Comparison of ENCODE assay signal across 12 cellular contexts in genomic region chr6:2081155-2082138, GRCh38.
DNase-seq lines count a peak whose midpoint lies in the region; ATAC-seq and TF ChIP-seq lines count a peak whose summit lies in the region.
"Had no signal": no experiment of that assay in that cellular context is flagged by ENCODE, and none has a peak within 500 bp of the region (broad histone marks: within the 10 kb centered on the region; RNA-seq: fewer than 3 reads in every experiment).

No MANE protein-coding gene starts in this region.

- H3K9me3 Mint-ChIP-seq in activated T-helper 2 cell treated with anti-CD3 and anti-CD28 coated beads, Interferon-gamma antibody, Interleukin-2, Interleukin-4, amounts not matched to agents 10 μg/mL and 5 μg/mL and 100 μg/mL, durations not matched to agents 14 hours and 24 hours and 36 hours, result peaks cover 41% of the 10 kb centered on the region

- no peak overlapping the region for H3K4me3 Mint-ChIP-seq in activated T-helper 2 cell treated with anti-CD3 and anti-CD28 coated beads, Interferon-gamma antibody, Interleukin-2, Interleukin-4, amounts not matched to agents 10 μg/mL and 5 μg/mL and 100 μg/mL, durations not matched to agents 14 hours and 24 hours and 36 hours (ENCODE audit: low read depth)
- H3K4me3 Mint-ChIP-seq: activated naive CD4-positive, alpha-beta T cell treated with anti-CD3 and anti-CD28 coated beads, Interleukin-2, amount 50 U/mL, for 24 hours; memory B cell had no signal

- no peaks in the 10 kb centered on the region for H3K27me3 ChIP-seq in BE2C
- H3K27me3 ChIP-seq: SJCRH30 had no signal

- H3K27me3 Mint-ChIP-seq in activated T-helper 2 cell treated with anti-CD3 and anti-CD28 coated beads, Interferon-gamma antibody, Interleukin-2, Interleukin-4, amounts not matched to agents 10 μg/mL and 5 μg/mL and 100 μg/mL, durations not matched to agents 14 hours and 24 hours and 36 hours (ENCODE audit: low read depth), result peaks cover 24% of the 10 kb centered on the region
- H3K27me3 Mint-ChIP-seq: activated naive CD4-positive, alpha-beta T cell treated with anti-CD3 and anti-CD28 coated beads, Interleukin-2, amount 50 U/mL, for 24 hours; memory B cell had no signal

- no peaks in the 10 kb centered on the region for H3K36me3 ChIP-seq in BE2C
- H3K36me3 ChIP-seq: SJCRH30 had no signal

- no peaks in the 10 kb centered on the region for H3K4me1 ChIP-seq in BE2C
- H3K4me1 ChIP-seq: SJCRH30 had no signal

- H3K4me1 Mint-ChIP-seq in activated T-helper 2 cell treated with anti-CD3 and anti-CD28 coated beads, Interferon-gamma antibody, Interleukin-2, Interleukin-4, amounts not matched to agents 10 μg/mL and 5 μg/mL and 100 μg/mL, durations not matched to agents 14 hours and 24 hours and 36 hours (ENCODE audit: low read depth), result peaks cover 37% of the 10 kb centered on the region

- intact Hi-C loops in activated T-helper 2 cell treated with anti-CD3 and anti-CD28 coated beads, Interferon-gamma antibody, Interleukin-2, Interleukin-4, amounts not matched to agents 10 μg/mL and 5 μg/mL and 100 μg/mL, durations not matched to agents 14 hours and 24 hours and 36 hours (cut with micrococcal nuclease), result loop anchor here (2.0 to 5.0 kb wide), 2 partner anchors 29 to 44 kb away; no protein-coding TSS in a partner anchor

- H3K9me3 ChIP-seq in BE2C, result no peaks in the 10 kb centered on the region
- H3K9me3 ChIP-seq: SJCRH30 had no signal

- ATAC-seq in GM19397 (IDR thresholded peaks at IDR 0.05; ENCODE audit: unreplicated experiment) (peak; percentile 80), HG03064 (IDR thresholded peaks at IDR 0.05; ENCODE audit: low read depth, unreplicated experiment) (peak; percentile 83)

- TF ChIP-seq CTCF in GM13977 (IDR thresholded peaks at IDR 0.05; ENCODE audit: extremely low read depth, insufficient read depth, missing control alignments) (no peak), BE2C (IDR thresholded peaks at IDR 0.05; ENCODE audit: low read depth, low read length) (no peak)

- peak overlapping the region; percentile 24 for H3K27ac Mint-ChIP-seq in activated T-helper 2 cell treated with anti-CD3 and anti-CD28 coated beads, Interferon-gamma antibody, Interleukin-2, Interleukin-4, amounts not matched to agents 10 μg/mL and 5 μg/mL and 100 μg/mL, durations not matched to agents 14 hours and 24 hours and 36 hours
- H3K27ac Mint-ChIP-seq: activated naive CD4-positive, alpha-beta T cell treated with anti-CD3 and anti-CD28 coated beads, Interleukin-2, amount 50 U/mL, for 24 hours; memory B cell had no signal

- no peak overlapping the region for H3K4me3 ChIP-seq in BE2C (ENCODE audit: low read depth, low read length)
- H3K4me3 ChIP-seq: SJCRH30 had no signal

- in situ Hi-C loops in GM13977 (cut with MboI; ENCODE audit: low pct_unique_long_range_greater_than_20kb, low sequenced_read_pairs, unreplicated experiment) (no loop called here), KBM-7 (cut with MboI; ENCODE audit: low pct_unique_long_range_greater_than_20kb, low sequenced_read_pairs) (no loop called here)

- peak; percentile 45 for DNase-seq in GM13977 (ENCODE audit: low spot score)
- DNase-seq in activated T-helper 2 cell treated with anti-CD3 and anti-CD28 coated beads, Interferon-gamma antibody, Interleukin-2, Interleukin-4, amounts not matched to agents 10 μg/mL and 5 μg/mL and 100 μg/mL, durations not matched to agents 14 hours and 24 hours and 36 hours (ENCODE audit: low spot score), result peak; percentile 14
- no peak for DNase-seq in BE2C
- DNase-seq in central memory CD4-positive, alpha-beta T cell, result no peak
- no peak for DNase-seq in activated effector memory CD4-positive, alpha-beta T cell treated with anti-CD3 and anti-CD28 coated beads, Interleukin-2, amount 50 U/mL, for 16 hours
- no peak for DNase-seq in KBM-7
- DNase-seq: HCEC 1CT, SJCRH30 had no signal

- H3K36me3 Mint-ChIP-seq in activated T-helper 2 cell treated with anti-CD3 and anti-CD28 coated beads, Interferon-gamma antibody, Interleukin-2, Interleukin-4, amounts not matched to agents 10 μg/mL and 5 μg/mL and 100 μg/mL, durations not matched to agents 14 hours and 24 hours and 36 hours (ENCODE audit: low read depth), result peaks cover 19% of the 10 kb centered on the region

Comparison
In these comparisons a context has a peak if more than half of its experiments do, and no peak if none do; other contexts are left out.
1. DNase-seq: peak in GM13977 (single experiment) and activated T-helper 2 cell treated with anti-CD3 and anti-CD28 coated beads, Interferon-gamma antibody, Interleukin-2, Interleukin-4, amounts not matched to agents 10 μg/mL and 5 μg/mL and 100 μg/mL, durations not matched to agents 14 hours and 24 hours and 36 hours (single experiment); none in BE2C (single experiment), central memory CD4-positive, alpha-beta T cell (single experiment), activated effector memory CD4-positive, alpha-beta T cell treated with anti-CD3 and anti-CD28 coated beads, Interleukin-2, amount 50 U/mL, for 16 hours (single experiment) and KBM-7 (single experiment).